Comparison of ENCODE assay signal across 17 cellular contexts in genomic region chr9:104025109-104025508, GRCh38.
"Had no signal": no experiment of that assay in that cellular context is flagged by ENCODE, and none has a peak within 500 bp of the region (broad histone marks: within the 10 kb centered on the region; RNA-seq: fewer than 3 reads in every experiment).

No MANE protein-coding gene starts in this region.

- DNase-seq: activated CD4-positive, alpha-beta T cell treated with anti-CD3 and anti-CD28 coated beads, Interleukin-2, amount 50 U/mL, for 1 hour; activated naive CD4-positive, alpha-beta T cell treated with Interleukin-2 at 50 U/mL for 16 hours; foreskin melanocyte; head of caudate nucleus; immature natural killer cell; left cardiac atrium; lower lobe of right lung; midbrain; right lobe of liver; stomach; T-helper 1 cell; T1000; testis; upper lobe of left lung had no signal

- ATAC-seq: left cardiac atrium, lower lobe of right lung, right lobe of liver had no signal

- H3K4me1 ChIP-seq: esophagus muscularis mucosa, lower lobe of right lung, prostate gland, right lobe of liver, stomach, testis, upper lobe of left lung had no signal

- H3K27ac ChIP-seq: cardiac muscle cell, esophagus muscularis mucosa, lower lobe of right lung, prostate gland, right lobe of liver, stomach, testis, upper lobe of left lung had no signal

- H3K27me3 ChIP-seq: cardiac muscle cell, esophagus muscularis mucosa, right lobe of liver, stomach, testis, upper lobe of left lung had no signal

- H3K4me3 ChIP-seq: cardiac muscle cell, esophagus muscularis mucosa, lower lobe of right lung, prostate gland, right lobe of liver, stomach, testis, upper lobe of left lung had no signal

- H3K9me3 ChIP-seq: esophagus muscularis mucosa, lower lobe of right lung, prostate gland, right lobe of liver, stomach, testis, upper lobe of left lung had no signal

- H3K36me3 ChIP-seq: cardiac muscle cell, esophagus muscularis mucosa, lower lobe of right lung, prostate gland, right lobe of liver, stomach, upper lobe of left lung had no signal
